10 cellular contexts compared by ENCODE assay signal in the genomic region with DNA sequence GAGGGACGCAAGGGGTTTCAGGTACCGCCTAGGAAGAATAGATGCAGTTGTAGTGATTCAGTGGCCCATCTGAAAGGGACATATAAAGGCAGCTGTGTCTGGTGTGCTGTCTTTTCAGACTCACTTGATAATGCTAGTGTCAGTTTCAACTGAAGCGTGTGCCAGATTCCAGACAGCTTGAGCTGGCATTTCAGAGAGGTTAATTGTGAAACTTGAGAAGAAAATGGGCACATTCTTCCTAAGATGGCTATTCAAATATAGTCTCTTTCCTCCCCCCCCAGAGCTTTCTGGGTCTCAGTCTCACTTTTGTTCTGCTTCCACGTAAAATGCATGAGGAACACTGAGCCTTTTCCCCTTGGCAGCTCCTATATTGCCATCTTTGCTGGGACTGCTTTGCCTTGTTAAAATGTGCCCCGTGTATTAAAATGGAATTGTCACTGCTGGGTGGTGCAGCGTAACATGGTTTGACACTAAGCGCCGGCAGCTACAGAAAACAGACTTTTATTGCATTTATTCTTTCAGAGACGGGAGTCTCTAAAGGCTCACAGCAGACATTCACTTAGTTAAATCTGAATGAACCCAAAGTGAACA.
A peak's percentile ranks its signal among the peaks of the same experiment; 100 is the strongest.
DNase-seq lines count a peak whose midpoint lies in the region; ATAC-seq and TF ChIP-seq lines count a peak whose summit lies in the region.
"Had no signal": no experiment of that assay in that cellular context is flagged by ENCODE, and none has a peak within 500 bp of the region (broad histone marks: within the 10 kb centered on the region; RNA-seq: fewer than 3 reads in every experiment).

No MANE protein-coding gene starts in this region.

- no peaks in the 10 kb centered on the region for H3K9me3 Mint-ChIP-seq in progenitor cell of endocrine pancreas (ENCODE audit: low read depth)

- H3K27ac ChIP-seq in breast epithelium (peak overlapping the region; percentile 79 to 91), lower lobe of right lung (peak overlapping the region; percentile 68), upper lobe of right lung (peak overlapping the region; percentile 61), WERI-Rb-1 (no peak overlapping the region)
- H3K27ac ChIP-seq: 22Rv1, VCaP had no signal

- H3K4me3 ChIP-seq in breast epithelium (peak overlapping the region in 1 of 3 donors; percentile 12), lower lobe of right lung (no peak overlapping the region), upper lobe of right lung (no peak overlapping the region), WERI-Rb-1 (ENCODE audit: low read depth, low read length) (no peak overlapping the region)

- H3K27me3 ChIP-seq in breast epithelium (no peaks in the 10 kb centered on the region), lower lobe of right lung (ENCODE audit: low read depth) (no peaks in the 10 kb centered on the region), upper lobe of right lung (no peaks in the 10 kb centered on the region), WERI-Rb-1 (ENCODE audit: insufficient read depth, low read depth, severe bottlenecking) (no peaks in the 10 kb centered on the region)

- TF ChIP-seq CTCF in breast epithelium (IDR thresholded peaks at IDR 0.05) = no peak
- TF ChIP-seq CTCF in lower lobe of right lung (IDR thresholded peaks at IDR 0.05) = no peak
- TF ChIP-seq CTCF in upper lobe of right lung (IDR thresholded peaks at IDR 0.05) = no peak
- TF ChIP-seq CTCF in progenitor cell of endocrine pancreas (IDR thresholded peaks at IDR 0.05; ENCODE audit: unreplicated experiment) = no peak
- TF ChIP-seq CTCF in WERI-Rb-1 (IDR thresholded peaks at IDR 0.05; ENCODE audit: low read depth, low read length) = no peak

- H3K36me3 Mint-ChIP-seq in progenitor cell of endocrine pancreas (ENCODE audit: insufficient read depth) = no peaks in the 10 kb centered on the region

- DNase-seq in DMS153 treated with DMSO at 0.1 percent for 48 hours (lab: John Stamatoyannopoulos, UW; ENCODE audit: unreplicated experiment) (peak; percentile 1), DMS153 (lab: John Stamatoyannopoulos, UW) (no peak), breast epithelium (ENCODE audit: low spot score in 2 of 2) (no peak), lower lobe of right lung (no peak), upper lobe of right lung (no peak), progenitor cell of endocrine pancreas (ENCODE audit: low spot score, unreplicated experiment) (no peak), WERI-Rb-1 (no peak)

- peaks cover 14% of the 10 kb centered on the region for H3K4me1 Mint-ChIP-seq in progenitor cell of endocrine pancreas (ENCODE audit: low read depth)

- peaks cover 7 to 17% of the 10 kb centered on the region in 2 donors for H3K4me1 ChIP-seq in breast epithelium
- peaks cover 51% of the 10 kb centered on the region for H3K4me1 ChIP-seq in lower lobe of right lung
- peaks cover 35% of the 10 kb centered on the region for H3K4me1 ChIP-seq in upper lobe of right lung

- H3K4me3 Mint-ChIP-seq in progenitor cell of endocrine pancreas (ENCODE audit: low read depth) = no peak overlapping the region

- intact Hi-C loops in breast epithelium (cut with DNase I; ENCODE audit: low total_unique reads) = loop anchor here (5.0 kb wide), 1 partner anchor 477 kb away; the partner anchor contains the start of gene RBMS3
- intact Hi-C loops in lower lobe of right lung (cut with DNase I) = no loop called here
- intact Hi-C loops in upper lobe of right lung (cut with DNase I) = no loop called here

- ATAC-seq in lower lobe of right lung = peak; percentile 22 to 43
- ATAC-seq in upper lobe of right lung = no peak
- no peak for ATAC-seq in GM18861 (IDR thresholded peaks at IDR 0.05; ENCODE audit: unreplicated experiment)

- no peak overlapping the region for H3K27ac Mint-ChIP-seq in progenitor cell of endocrine pancreas

- H3K36me3 ChIP-seq in breast epithelium (no peaks in the 10 kb centered on the region), lower lobe of right lung (no peaks in the 10 kb centered on the region), upper lobe of right lung (no peaks in the 10 kb centered on the region), WERI-Rb-1 (no peaks in the 10 kb centered on the region)

- TF ChIP-seq POLR2A in breast epithelium (IDR thresholded peaks at IDR 0.05) = no peak

- no peaks in the 10 kb centered on the region for H3K9me3 ChIP-seq in breast epithelium
- H3K9me3 ChIP-seq in lower lobe of right lung = no peaks in the 10 kb centered on the region
- H3K9me3 ChIP-seq in upper lobe of right lung = no peaks in the 10 kb centered on the region
- H3K9me3 ChIP-seq in WERI-Rb-1 (ENCODE audit: severe bottlenecking) = no peaks in the 10 kb centered on the region

- no peaks in the 10 kb centered on the region for H3K27me3 Mint-ChIP-seq in progenitor cell of endocrine pancreas

Comparison
In these comparisons a context has a peak if more than half of its experiments do, and no peak if none do; other contexts are left out.
1. ATAC-seq: peak in lower lobe of right lung (2 of 2); none in upper lobe of right lung (single experiment) and GM18861 (single experiment).